ENCODE assay signal across 8 cellular contexts in genomic region chr6:56766806-56767178, GRCh38.
DNase-seq lines count a peak whose midpoint lies in the region; ATAC-seq and TF ChIP-seq lines count a peak whose summit lies in the region.

No MANE protein-coding gene starts in this region.

- H3K9me3 ChIP-seq in OCI-LY3 (ENCODE audit: insufficient read depth, low read length): no peaks in the 10 kb centered on the region
- H3K9me3 ChIP-seq in parathyroid adenoma (ENCODE audit: control insufficient read depth, low read length): no peaks in the 10 kb centered on the region

- H3K4me2 ChIP-seq in OCI-LY3 (ENCODE audit: low read length) (peak overlapping the region; percentile 61), parathyroid adenoma (ENCODE audit: low read length) (no peak overlapping the region)

- H3K27ac ChIP-seq in OCI-LY3 (ENCODE audit: low read length): peak overlapping the region; percentile 59
- peak overlapping the region; percentile 52 for H3K27ac ChIP-seq in parathyroid adenoma

- H3K27me3 Mint-ChIP-seq in T-cell: peaks cover 0 to 3% of the 10 kb centered on the region in 2 donors

- H3K4me1 Mint-ChIP-seq in T-cell: no peaks in the 10 kb centered on the region

- H3K4me3 Mint-ChIP-seq in T-cell: no peak overlapping the region

- CTCF ChIA-PET in T-cell (lab: Charles Lee): no interaction called here

- ATAC-seq in GM18909 (IDR thresholded peaks at IDR 0.05; ENCODE audit: poor library complexity, unreplicated experiment) (peak; percentile 82), HG02759 (IDR thresholded peaks at IDR 0.05; ENCODE audit: unreplicated experiment) (peak; percentile 84), T-cell (replicated peaks in 1 of 4) (no peak)
- no peak for ATAC-seq in activated CD4-positive, CD25-positive, alpha-beta regulatory T cell treated with anti-CD3 and anti-CD28 coated beads, Interleukin-2, amount 50 U/mL, for 24 hours

- H3K4me1 ChIP-seq in OCI-LY3 (ENCODE audit: low read length) (peaks cover 49% of the 10 kb centered on the region), parathyroid adenoma (peaks cover 18% of the 10 kb centered on the region)

- no peaks in the 10 kb centered on the region for H3K36me3 Mint-ChIP-seq in T-cell

- no peaks in the 10 kb centered on the region for H4K20me1 ChIP-seq in OCI-LY3 (ENCODE audit: insufficient read depth, low read length)

- H3K36me3 ChIP-seq in OCI-LY3 (replicated peaks; ENCODE audit: low read depth, low read length) (no peaks in the 10 kb centered on the region), parathyroid adenoma (ENCODE audit: control insufficient read depth, insufficient read depth, low read length) (no peaks in the 10 kb centered on the region)

- H3K27me3 ChIP-seq in OCI-LY3 (ENCODE audit: low read depth, low read length) (no peaks in the 10 kb centered on the region), parathyroid adenoma (ENCODE audit: control insufficient read depth, insufficient read depth, low read length) (no peaks in the 10 kb centered on the region)

- H3K4me3 ChIP-seq in OCI-LY3 (ENCODE audit: low read length) (peak overlapping the region; percentile 33), parathyroid adenoma (ENCODE audit: low read depth, low read length) (no peak overlapping the region)

- H3K27ac Mint-ChIP-seq in T-cell: no peak overlapping the region

- no peak for DNase-seq in putamen (ENCODE audit: low spot score)
- DNase-seq in T-cell: no peak
- no peak for DNase-seq in germinal center (ENCODE audit: low spot score)

- POLR2A ChIA-PET in T-cell (lab: Charles Lee): no interaction called here

- no peaks in the 10 kb centered on the region for H3K9me3 Mint-ChIP-seq in T-cell

- H3K9ac ChIP-seq in OCI-LY3 (ENCODE audit: low read length) (no peak overlapping the region), parathyroid adenoma (no peak overlapping the region)

- H2AFZ ChIP-seq in OCI-LY3 (ENCODE audit: low read depth, low read length) (no peak overlapping the region), parathyroid adenoma (no peak overlapping the region)

- no peak for TF ChIP-seq CTCF in OCI-LY3 (IDR thresholded peaks at IDR 0.05; ENCODE audit: low read depth, low read length)
- no peak for TF ChIP-seq CTCF in parathyroid adenoma (IDR thresholded peaks at IDR 0.05)

- no peaks in the 10 kb centered on the region for H3K79me2 ChIP-seq in OCI-LY3 (ENCODE audit: low read length)
- H3K79me2 ChIP-seq in parathyroid adenoma: no peaks in the 10 kb centered on the region

Comparison
In these comparisons a context has a peak if more than half of its experiments do, and no peak if none do; other contexts are left out.
1. ATAC-seq: peak in GM18909 (single experiment) and HG02759 (single experiment); none in activated CD4-positive, CD25-positive, alpha-beta regulatory T cell treated with anti-CD3 and anti-CD28 coated beads, Interleukin-2, amount 50 U/mL, for 24 hours (0 of 2) and T-cell (0 of 4).